17 cellular contexts compared by ENCODE assay signal in the genomic region with DNA sequence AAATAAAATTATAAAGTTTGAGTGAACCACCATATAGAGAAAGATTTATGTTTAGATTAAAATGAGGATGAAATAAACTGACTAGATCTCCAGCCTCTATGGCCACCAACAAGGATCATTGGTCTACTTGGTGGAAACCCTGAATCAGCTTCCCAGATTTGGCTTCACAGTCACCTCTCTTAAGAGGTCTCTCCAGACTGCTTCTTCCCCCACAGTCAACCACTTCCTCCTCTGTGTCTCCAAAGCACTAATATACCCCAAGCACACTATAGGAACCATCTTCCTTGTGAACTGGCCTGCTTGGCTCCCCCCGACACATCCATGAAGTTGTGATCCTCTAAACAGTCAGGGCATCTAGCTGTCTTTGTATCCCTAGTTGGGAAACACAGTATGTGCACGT.
DNase-seq lines count a peak whose midpoint lies in the region; ATAC-seq, FAIRE-seq and TF ChIP-seq lines count a peak whose summit lies in the region.
"Had no signal": no experiment of that assay in that cellular context is flagged by ENCODE, and none has a peak within 500 bp of the region (broad histone marks: within the 10 kb centered on the region; RNA-seq: fewer than 3 reads in every experiment).

No MANE protein-coding gene starts in this region.

- ATAC-seq in right lobe of liver (peak in 3 of 4 donors; percentile 18 to 52 (median 37)), HepG2 (no peak), upper lobe of right lung (peak; percentile 61)

- peak overlapping the region; percentile 14 for H3K27ac Mint-ChIP-seq in chondrocyte (ENCODE audit: unreplicated experiment)
- H3K27ac Mint-ChIP-seq: CD4-positive, alpha-beta memory T cell had no signal

- H3K9me3 Mint-ChIP-seq in chondrocyte (ENCODE audit: low read depth), result no peaks in the 10 kb centered on the region

- 40% methylated on average over 1 of the region's 2 CpGs for WGBS in right lobe of liver (ENCODE audit: insufficient coverage, low coverage, low lambda C conversion rate, missing lambda C conversion rate)
- 18% methylated on average over 2 of the region's 2 CpGs for WGBS in HepG2 (ENCODE audit: low lambda C conversion rate)

- BruUV-seq in HepG2 (replicated peaks; lab: Mats Ljungman, UMichigan), result no TSS peak

- no peak overlapping the region for H3K4me2 ChIP-seq in HepG2 (ENCODE audit: low read depth, low read length)
- H3K4me2 ChIP-seq: BLaER1 treated with 17β-estradiol and CSF1 and Interleukin-3, amounts not matched to agents 10 nM and 100 nM had no signal

- intact Hi-C loops in right lobe of liver (cut with DNase I) (no loop called here), HepG2 (cut with micrococcal nuclease; ENCODE audit: unreplicated experiment) (no loop called here), upper lobe of right lung (cut with DNase I) (no loop called here), cardiac septum (cut with DNase I) (no loop called here)

- no peaks in the 10 kb centered on the region for H3K79me2 ChIP-seq in HepG2 (ENCODE audit: insufficient read depth, low read length)

- no peak overlapping the region for H3K9ac ChIP-seq in HepG2 (ENCODE audit: insufficient read depth, low read depth, low read length)
- H3K9ac ChIP-seq: BLaER1 treated with 17β-estradiol and CSF1 and Interleukin-3, amounts not matched to agents 10 nM and 100 nM; GM23248 had no signal

- CTCF ChIA-PET in HepG2 (lab: Yijun Ruan, JAX; ENCODE audit: low intra/inter-chr PET ratio, low total read pairs), result no interaction called here

- H3K4me3 Mint-ChIP-seq in chondrocyte (ENCODE audit: unreplicated experiment), result no peak overlapping the region
- H3K4me3 Mint-ChIP-seq: CD4-positive, alpha-beta memory T cell had no signal

- H3K9me3 ChIP-seq in right lobe of liver (no peaks in the 10 kb centered on the region), HepG2 (ENCODE audit: low read length) (no peaks in the 10 kb centered on the region), upper lobe of right lung (no peaks in the 10 kb centered on the region)
- H3K9me3 ChIP-seq: BLaER1 treated with 17β-estradiol and CSF1 and Interleukin-3, amounts not matched to agents 10 nM and 100 nM; Caco-2 had no signal

- TF ChIP-seq EP300 in HepG2 (IDR thresholded peaks at IDR 0.05; ENCODE audit: low read depth in 2 of 2, low read length in 2 of 2) (no peak), HepG2 (CRISPR knock-in tag; IDR thresholded peaks at IDR 0.05; ENCODE audit: borderline replicate concordance) (no peak)

- TF ChIP-seq POLR2A in right lobe of liver (IDR thresholded peaks at IDR 0.05) (no peak), HepG2 (IDR thresholded peaks at IDR 0.05; ENCODE audit: insufficient read depth in 1 of 2, low read depth in 2 of 2, low read length in 2 of 2) (no peak)

- DNase-seq in right lobe of liver (no peak), HepG2 (ENCODE audit: low spot score) (no peak), NCI-H2029 treated with DMSO at 0.1 percent for 48 hours (lab: John Stamatoyannopoulos, UW) (peak; percentile 51), chondrocyte (ENCODE audit: low spot score) (no peak), upper lobe of right lung (no peak), DMS153 (lab: John Stamatoyannopoulos, UW) (no peak), globus pallidus (ENCODE audit: low spot score) (no peak), cardiac septum (ENCODE audit: low spot score) (no peak)
- DNase-seq: ACHN; Caco-2; CD4-positive, alpha-beta memory T cell; DMS53; GF-D8; GM23248 had no signal

- H3K27ac ChIP-seq in right lobe of liver (no peak overlapping the region), HepG2 (ENCODE audit: extremely low read length, insufficient read depth, low read length) (no peak overlapping the region), upper lobe of right lung (no peak overlapping the region)
- H3K27ac ChIP-seq: BLaER1 treated with 17β-estradiol and CSF1 and Interleukin-3, amounts not matched to agents 10 nM and 100 nM; GM23248 had no signal

- FAIRE-seq in HepG2 (lab: Jason Lieb, UNC), result no peak
- FAIRE-seq: GM18507, H54 had no signal

- TF ChIP-seq CTCF in right lobe of liver (IDR thresholded peaks at IDR 0.05) (no peak), HepG2 (CRISPR knock-in tag; IDR thresholded peaks at IDR 0.05) (no peak), chondrocyte (IDR thresholded peaks at IDR 0.05) (no peak), upper lobe of right lung (IDR thresholded peaks at IDR 0.05) (no peak)

- no peaks in the 10 kb centered on the region for H4K20me1 ChIP-seq in HepG2 (ENCODE audit: insufficient read depth, low read length)
- H4K20me1 ChIP-seq: BLaER1 treated with 17β-estradiol and CSF1 and Interleukin-3, amounts not matched to agents 10 nM and 100 nM had no signal

- no peaks in the 10 kb centered on the region for H3K36me3 Mint-ChIP-seq in chondrocyte (ENCODE audit: low read depth)
- H3K36me3 Mint-ChIP-seq: CD4-positive, alpha-beta memory T cell had no signal

- in situ Hi-C loops in HepG2 (cut with HindIII; ENCODE audit: extremely low pct_ligation_motif_present, low pct_unique_long_range_greater_than_20kb), result no loop called here

- no peaks in the 10 kb centered on the region for H3K4me1 ChIP-seq in right lobe of liver
- H3K4me1 ChIP-seq in HepG2 (ENCODE audit: insufficient read depth, low read length), result no peaks in the 10 kb centered on the region
- H3K4me1 ChIP-seq in upper lobe of right lung, result no peaks in the 10 kb centered on the region
- H3K4me1 ChIP-seq: Caco-2 had no signal

- no peaks in the 10 kb centered on the region for H3K27me3 Mint-ChIP-seq in chondrocyte (ENCODE audit: low read depth)
- H3K27me3 Mint-ChIP-seq: CD4-positive, alpha-beta memory T cell had no signal

- H3K4me3 ChIP-seq in right lobe of liver, result no peak overlapping the region
- no peak overlapping the region for H3K4me3 ChIP-seq in HepG2 (replicated peaks in 1 of 3; ENCODE audit: insufficient read depth in 1 of 3, low read depth in 2 of 3, low read length in 3 of 3)
- no peak overlapping the region for H3K4me3 ChIP-seq in upper lobe of right lung
- H3K4me3 ChIP-seq: BLaER1 treated with 17β-estradiol and CSF1 and Interleukin-3, amounts not matched to agents 10 nM and 100 nM; GM23248 had no signal

- POLR2A ChIA-PET in HepG2 (lab: Yijun Ruan, JAX), result no interaction called here

- no peaks in the 10 kb centered on the region for H3K36me3 ChIP-seq in right lobe of liver
- H3K36me3 ChIP-seq in HepG2 (replicated peaks in 1 of 2; ENCODE audit: control insufficient read depth in 1 of 2, insufficient read depth in 2 of 2, low read length in 2 of 2), result no peaks in the 10 kb centered on the region
- no peaks in the 10 kb centered on the region for H3K36me3 ChIP-seq in upper lobe of right lung
- H3K36me3 ChIP-seq: BLaER1 treated with 17β-estradiol and CSF1 and Interleukin-3, amounts not matched to agents 10 nM and 100 nM had no signal

- peaks cover 61% of the 10 kb centered on the region for H3K4me1 Mint-ChIP-seq in chondrocyte (ENCODE audit: low read depth)
- H3K4me1 Mint-ChIP-seq: CD4-positive, alpha-beta memory T cell had no signal

- H3K27me3 ChIP-seq in right lobe of liver (no peaks in the 10 kb centered on the region), HepG2 (ENCODE audit: control insufficient read depth in 1 of 2, insufficient read depth in 2 of 2, low read length in 2 of 2) (no peaks in the 10 kb centered on the region), upper lobe of right lung (no peaks in the 10 kb centered on the region)
- H3K27me3 ChIP-seq: BLaER1 treated with 17β-estradiol and CSF1 and Interleukin-3, amounts not matched to agents 10 nM and 100 nM had no signal

- H2AFZ ChIP-seq in HepG2 (ENCODE audit: low read length), result no peak overlapping the region
- H2AFZ ChIP-seq: GM23248 had no signal

- no peak for TF ChIP-seq RAD21 in HepG2 (CRISPR knock-in tag; IDR thresholded peaks at IDR 0.05)

TF ChIP-seq in HepG2, 621 proteins besides CTCF, POLR2A, EP300 and RAD21 (continues in another document):
- TF ChIP-seq EZH2 (conservative IDR thresholded peaks at IDR 0.05; ENCODE audit: low read depth, low read length), result no peak
- TF ChIP-seq ZMYM2 (CRISPR knock-in tag; IDR thresholded peaks at IDR 0.05), result no peak
- TF ChIP-seq RFXAP (CRISPR knock-in tag; IDR thresholded peaks at IDR 0.05; ENCODE audit: borderline replicate concordance), result no peak
